In the genomic region with DNA sequence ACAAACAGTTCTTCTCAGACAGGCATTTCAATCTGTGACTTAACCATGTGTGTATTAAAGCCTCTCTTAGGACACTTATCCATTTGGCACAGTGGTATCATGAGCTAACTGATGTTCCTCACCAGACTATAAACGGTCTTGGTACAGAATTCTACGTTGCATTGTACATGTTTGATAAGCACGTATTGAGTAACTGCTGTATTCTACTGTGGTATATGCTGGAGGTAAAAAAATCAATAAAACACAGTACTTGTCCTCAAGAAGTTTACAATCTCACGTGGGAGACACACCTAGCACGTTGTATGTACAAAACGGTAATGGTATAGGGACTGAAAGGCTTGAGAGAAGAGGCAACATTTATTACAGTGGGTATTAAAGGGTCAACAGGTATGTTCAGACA, we compare ENCODE assay signal across 1 cellular context.
TF ChIP-seq lines count a peak whose summit lies in the region.

No MANE protein-coding gene starts in this region.

TF ChIP-seq in IMR-90, 13 proteins besides CTCF, POLR2A, EP300 and RAD21:
- TF ChIP-seq RFX5 (IDR thresholded peaks at IDR 0.05; ENCODE audit: low read depth, low read length) (no peak), NFE2L2 (IDR thresholded peaks at IDR 0.05; ENCODE audit: low read depth, low read length) (no peak), MXI1 (IDR thresholded peaks at IDR 0.05; ENCODE audit: borderline replicate concordance, low read depth, low read length) (no peak), CEBPB (IDR thresholded peaks at IDR 0.05; ENCODE audit: low read depth, low read length) (no peak), FOS (IDR thresholded peaks at IDR 0.05; ENCODE audit: low read depth, low read length) (no peak), RCOR1 (IDR thresholded peaks at IDR 0.05; ENCODE audit: insufficient replicate concordance, low read length) (no peak)
- TF ChIP-seq, protein P1, sequence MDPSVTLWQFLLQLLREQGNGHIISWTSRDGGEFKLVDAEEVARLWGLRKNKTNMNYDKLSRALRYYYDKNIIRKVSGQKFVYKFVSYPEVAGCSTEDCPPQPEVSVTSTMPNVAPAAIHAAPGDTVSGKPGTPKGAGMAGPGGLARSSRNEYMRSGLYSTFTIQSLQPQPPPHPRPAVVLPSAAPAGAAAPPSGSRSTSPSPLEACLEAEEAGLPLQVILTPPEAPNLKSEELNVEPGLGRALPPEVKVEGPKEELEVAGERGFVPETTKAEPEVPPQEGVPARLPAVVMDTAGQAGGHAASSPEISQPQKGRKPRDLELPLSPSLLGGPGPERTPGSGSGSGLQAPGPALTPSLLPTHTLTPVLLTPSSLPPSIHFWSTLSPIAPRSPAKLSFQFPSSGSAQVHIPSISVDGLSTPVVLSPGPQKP (IDR thresholded peaks at IDR 0.05; ENCODE audit: borderline replicate concordance, low read depth, low read length): no peak
- TF ChIP-seq, protein P2, sequence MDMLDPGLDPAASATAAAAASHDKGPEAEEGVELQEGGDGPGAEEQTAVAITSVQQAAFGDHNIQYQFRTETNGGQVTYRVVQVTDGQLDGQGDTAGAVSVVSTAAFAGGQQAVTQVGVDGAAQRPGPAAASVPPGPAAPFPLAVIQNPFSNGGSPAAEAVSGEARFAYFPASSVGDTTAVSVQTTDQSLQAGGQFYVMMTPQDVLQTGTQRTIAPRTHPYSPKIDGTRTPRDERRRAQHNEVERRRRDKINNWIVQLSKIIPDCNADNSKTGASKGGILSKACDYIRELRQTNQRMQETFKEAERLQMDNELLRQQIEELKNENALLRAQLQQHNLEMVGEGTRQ (IDR thresholded peaks at IDR 0.05; ENCODE audit: low read depth, low read length): no peak
TF ChIP-seq in IMR-90: peak in this region for 0.
